Comparison of ENCODE assay signal across 20 cellular contexts in the genomic region with DNA sequence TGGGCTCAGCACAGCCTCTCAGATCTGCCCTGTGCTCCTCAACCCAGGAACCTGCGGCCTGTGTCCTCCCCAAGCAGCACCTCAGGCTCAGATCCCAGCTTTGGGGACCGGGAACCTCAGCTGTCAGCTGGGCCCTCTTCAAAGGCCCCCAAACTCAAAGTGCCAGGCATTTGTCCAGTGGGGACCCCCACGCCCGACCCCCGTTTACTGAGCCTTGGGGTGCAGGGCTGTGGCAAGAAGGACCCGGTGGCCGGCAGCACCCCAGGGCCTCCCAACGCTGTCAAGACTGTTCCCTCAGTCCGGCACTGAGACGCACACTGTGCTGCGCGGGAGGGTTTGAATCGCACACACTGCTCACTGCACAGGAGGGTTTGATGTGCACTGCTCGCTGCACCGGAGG.
"Had no signal": no experiment of that assay in that cellular context is flagged by ENCODE, and none has a peak within 500 bp of the region (broad histone marks: within the 10 kb centered on the region; RNA-seq: fewer than 3 reads in every experiment).

No MANE protein-coding gene starts in this region.

- ATAC-seq: activated CD4-positive, CD25-positive, alpha-beta regulatory T cell treated with anti-CD3 and anti-CD28 coated beads, Interleukin-2, amount 50 U/mL, for 24 hours; activated T-cell treated with anti-CD3 and anti-CD28 coated beads, Interleukin-2, amount 50 U/mL, for 72 hours; esophagus mucosa; gastrocnemius medialis; heart right ventricle; stimulated activated naive CD8-positive, alpha-beta T cell treated with anti-CD3 and anti-CD28 coated beads, Interleukin-15, Interleukin-2, amounts not matched to agents 100 U/mL and 50 U/mL, for 24 hours had no signal

- H3K4me3 ChIP-seq: adrenal gland, gastrocnemius medialis, heart right ventricle, prostate gland, tibial nerve had no signal

- H3K36me3 ChIP-seq: adrenal gland, gastrocnemius medialis, heart right ventricle, prostate gland had no signal

- H3K4me1 ChIP-seq: adrenal gland, gastrocnemius medialis, tibial nerve had no signal

- H3K27me3 ChIP-seq: adrenal gland, gastrocnemius medialis, heart right ventricle, tibial nerve had no signal

- DNase-seq: activated CD4-positive, alpha-beta T cell treated with anti-CD3 and anti-CD28 coated beads, Interleukin-2, amount 50 U/mL, for 1 hour; activated effector memory CD4-positive, alpha-beta T cell treated with anti-CD3 and anti-CD28 coated beads, Interleukin-2, amount 50 U/mL, for 16 hours; activated T-cell treated with anti-CD3 and anti-CD28 coated beads, Interleukin-2, amount 50 U/mL, for 72 hours; adrenal gland; effector CD8-positive, alpha-beta T cell; gastrocnemius medialis; kidney glomerular epithelial cell; mesendoderm; stimulated activated CD4-positive, alpha-beta T cell treated with anti-CD3 and anti-CD28 coated beads, Interleukin-12 subunit alpha, Interleukin-12 subunit beta, amount 100 ng/mL, for 4 hours; stimulated activated CD4-positive, alpha-beta T cell treated with anti-CD3 and anti-CD28 coated beads, Interleukin-1b, Interleukin-23, amount 100 ng/mL, for 48 hours; stimulated activated CD8-positive, alpha-beta memory T cell treated with anti-CD3 and anti-CD28 coated beads, Interleukin-4, amount 100 ng/mL, for 48 hours; stimulated activated naive CD8-positive, alpha-beta T cell treated with anti-CD3 and anti-CD28 coated beads, Interleukin-15, Interleukin-2, amounts not matched to agents 100 U/mL and 50 U/mL, for 24 hours; substantia nigra had no signal

- H3K9me3 ChIP-seq: adrenal gland, gastrocnemius medialis, heart right ventricle, prostate gland, tibial nerve had no signal

- H3K27ac ChIP-seq: adrenal gland, gastrocnemius medialis, heart right ventricle, prostate gland, tibial nerve had no signal

- FAIRE-seq: bronchial epithelial cell, urothelium cell line had no signal
